10 cellular contexts compared by ENCODE assay signal in the genomic region with DNA sequence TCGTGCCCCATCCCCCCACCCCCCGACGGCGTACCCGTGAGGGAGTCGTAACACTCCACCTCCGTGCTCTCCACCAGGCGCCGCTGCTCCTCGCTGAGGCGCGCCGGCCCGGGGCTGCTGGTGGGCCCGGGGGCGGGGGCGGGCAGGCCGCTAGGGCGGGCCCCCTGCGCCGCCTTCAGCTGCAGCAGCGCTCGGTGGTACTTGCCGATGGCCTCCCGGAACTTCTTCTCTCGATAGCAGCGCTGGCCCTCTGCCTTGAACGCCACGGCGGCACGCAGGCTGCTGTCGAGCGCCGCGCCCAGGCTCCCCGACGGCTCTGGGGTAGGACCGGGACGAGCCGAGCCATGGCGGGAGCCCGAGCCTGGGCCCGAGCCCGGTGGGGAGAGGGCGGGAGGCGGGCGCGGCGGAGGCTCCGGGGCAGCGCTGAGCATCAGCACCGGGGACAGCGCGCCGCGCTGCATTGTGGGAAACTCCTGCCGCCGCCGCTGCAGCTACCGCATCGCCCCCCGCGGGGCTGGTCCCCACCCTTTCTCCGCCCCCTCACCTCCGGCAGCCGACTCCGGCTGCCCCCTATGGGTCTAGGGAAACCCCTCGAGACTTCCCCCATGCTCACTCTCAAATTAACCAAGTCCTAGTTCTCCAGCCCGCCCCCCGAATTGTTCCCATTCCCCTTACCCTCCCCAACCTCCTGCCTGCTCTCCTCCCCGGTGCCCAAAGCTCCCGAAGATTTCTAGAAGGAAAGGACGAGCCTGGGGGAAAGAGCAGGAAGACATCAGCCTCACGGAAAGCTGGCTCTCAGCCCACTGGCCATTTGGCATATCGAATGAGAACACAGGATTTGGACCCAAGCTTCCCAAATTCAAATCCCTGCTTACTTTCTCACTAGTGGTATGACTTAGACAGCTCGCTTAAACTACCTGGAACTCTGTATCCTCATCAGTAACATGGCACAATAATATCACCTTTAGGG. TPM values are rescaled to one million over a fixed set of nuclear protein-coding genes. Genes with fewer than 3 reads are reported as not detected.
DNase-seq lines count a peak whose midpoint lies in the region; ATAC-seq lines count a peak whose summit lies in the region.
"Had no signal": no experiment of that assay in that cellular context is flagged by ENCODE, and none has a peak within 500 bp of the region (broad histone marks: within the 10 kb centered on the region; RNA-seq: fewer than 3 reads in every experiment).

TTC9B (minus strand) TSS at position 464 of the 970 bp plus-strand sequence; CDS start at position 461, 3 bp downstream.

- H3K9me3 Mint-ChIP-seq in activated T-helper 17 cell treated with anti-CD3 and anti-CD28 coated beads, Interleukin-2, amount 50 U/mL, for 72 hours = peaks cover 5% of the 10 kb centered on the region
- peaks cover 5 to 6% of the 10 kb centered on the region in 2 donors for H3K9me3 Mint-ChIP-seq in stimulated activated naive CD8-positive, alpha-beta T cell treated with anti-CD3 and anti-CD28 coated beads, Interleukin-15, amount 100 ng/mL, for 72 hours

- in situ Hi-C loops in ACHN (cut with HindIII; ENCODE audit: low pct_ligation_motif_present, low pct_unique_long_range_greater_than_20kb, low sequenced_read_pairs) = no loop called here

- H3K4me3 ChIP-seq in HUES6 (ENCODE audit: low read depth, low read length) (peak within 1 kb of the TSS; percentile 49), iPS-20b (ENCODE audit: low read length) (peak within 1 kb of the TSS; percentile 49; the same call in 1 of the 2 replicates), SJCRH30 (no peak within 1 kb of the TSS)

- peaks cover 5% of the 10 kb centered on the region for H3K36me3 Mint-ChIP-seq in activated T-helper 17 cell treated with anti-CD3 and anti-CD28 coated beads, Interleukin-2, amount 50 U/mL, for 72 hours (ENCODE audit: low read depth)

- H3K9me3 ChIP-seq in HUES6 (ENCODE audit: control insufficient read depth, insufficient read depth, low read depth, low read length) (no peaks in the 10 kb centered on the region), iPS-20b (ENCODE audit: insufficient read depth, low read depth, low read length) (no peaks in the 10 kb centered on the region), SJCRH30 (replicated peaks) (no peaks in the 10 kb centered on the region)

- no peak within 1 kb of the TSS for H3K4me3 Mint-ChIP-seq in activated T-helper 17 cell treated with anti-CD3 and anti-CD28 coated beads, Interleukin-2, amount 50 U/mL, for 72 hours
- H3K4me3 Mint-ChIP-seq in stimulated activated naive CD8-positive, alpha-beta T cell treated with anti-CD3 and anti-CD28 coated beads, Interleukin-15, amount 100 ng/mL, for 72 hours = peak within 1 kb of the TSS; percentile 46 to 49

- H3K4me1 Mint-ChIP-seq in activated T-helper 17 cell treated with anti-CD3 and anti-CD28 coated beads, Interleukin-2, amount 50 U/mL, for 72 hours = peaks cover 11% of the 10 kb centered on the region
- H3K4me1 Mint-ChIP-seq in stimulated activated naive CD8-positive, alpha-beta T cell treated with anti-CD3 and anti-CD28 coated beads, Interleukin-15, amount 100 ng/mL, for 72 hours = peaks cover 43% of the 10 kb centered on the region

- H3K27ac ChIP-seq in HUES6 (ENCODE audit: low read depth, low read length) = no peak within 1 kb of the TSS
- no peak within 1 kb of the TSS for H3K27ac ChIP-seq in iPS-20b (ENCODE audit: low read length)
- no peak within 1 kb of the TSS for H3K27ac ChIP-seq in SJCRH30

- H3K9ac ChIP-seq in HUES6 (ENCODE audit: low read length) (no peak within 1 kb of the TSS), iPS-20b (ENCODE audit: low read depth, low read length) (no peak within 1 kb of the TSS)

- peaks cover 33% of the 10 kb centered on the region for H3K27me3 Mint-ChIP-seq in activated T-helper 17 cell treated with anti-CD3 and anti-CD28 coated beads, Interleukin-2, amount 50 U/mL, for 72 hours
- peaks cover 71% of the 10 kb centered on the region for H3K27me3 Mint-ChIP-seq in stimulated activated naive CD8-positive, alpha-beta T cell treated with anti-CD3 and anti-CD28 coated beads, Interleukin-15, amount 100 ng/mL, for 72 hours

- H3K4me1 ChIP-seq in HUES6 (ENCODE audit: control insufficient read depth, insufficient read depth, low read length) = peaks cover 8% of the 10 kb centered on the region; the same call in 1 of the 2 replicates
- no peaks in the 10 kb centered on the region for H3K4me1 ChIP-seq in iPS-20b (ENCODE audit: insufficient read depth, low read length)
- H3K4me1 ChIP-seq in SJCRH30 = peaks cover 13% of the 10 kb centered on the region; the same call in 1 of the 2 replicates

- H3K27me3 ChIP-seq in HUES6 (ENCODE audit: control insufficient read depth, insufficient read depth, low read length) = peaks cover 55% of the 10 kb centered on the region
- peaks cover 44% of the 10 kb centered on the region for H3K27me3 ChIP-seq in iPS-20b (ENCODE audit: insufficient read depth, low read length)
- peaks cover 3% of the 10 kb centered on the region; the same call in 1 of the 2 replicates for H3K27me3 ChIP-seq in SJCRH30

- peak; percentile 23 for ATAC-seq in activated T-helper 17 cell treated with anti-CD3 and anti-CD28 coated beads, Interleukin-2, amount 50 U/mL, for 72 hours (replicated peaks)
- peak; percentile 56 for ATAC-seq in stimulated activated naive CD8-positive, alpha-beta T cell treated with anti-CD3 and anti-CD28 coated beads, Interleukin-15, amount 100 ng/mL, for 72 hours
- ATAC-seq in GM21515 (IDR thresholded peaks at IDR 0.05; ENCODE audit: unreplicated experiment) (no peak), HG02981 (IDR thresholded peaks at IDR 0.05; ENCODE audit: unreplicated experiment) (no peak)

- DNase-seq in ACHN = peak; percentile 24
- peak; percentile 57 to 61 for DNase-seq in stimulated activated naive CD8-positive, alpha-beta T cell treated with anti-CD3 and anti-CD28 coated beads, Interleukin-15, amount 100 ng/mL, for 72 hours
- DNase-seq in SJCRH30 = no peak

- H3K36me3 ChIP-seq in HUES6 (ENCODE audit: control insufficient read depth, insufficient read depth, low read length) = no peaks in the 10 kb centered on the region
- no peaks in the 10 kb centered on the region for H3K36me3 ChIP-seq in iPS-20b (ENCODE audit: insufficient read depth, low read depth, low read length)
- H3K36me3 ChIP-seq in SJCRH30 = no peaks in the 10 kb centered on the region

- H3K27ac Mint-ChIP-seq in activated T-helper 17 cell treated with anti-CD3 and anti-CD28 coated beads, Interleukin-2, amount 50 U/mL, for 72 hours = no peak within 1 kb of the TSS
- H3K27ac Mint-ChIP-seq in stimulated activated naive CD8-positive, alpha-beta T cell treated with anti-CD3 and anti-CD28 coated beads, Interleukin-15, amount 100 ng/mL, for 72 hours = peak within 1 kb of the TSS in 1 of 2 donors; percentile 85

RNA-seq across cellular contexts. Expression of gene TTC9B, which starts in this region (rescaled TPM):
- 1 to 10 TPM in 1 of 2 donors, not detected in 1; 1.1 TPM for total RNA-seq in activated T-helper 17 cell treated with anti-CD3 and anti-CD28 coated beads, Interleukin-2, amount 50 U/mL, for 72 hours
- total RNA-seq in SJCRH30 (2014; rRNA removed; shearing (Covaris generic)) = not detected in 2 replicates
- total RNA-seq: activated CD8-positive, alpha-beta memory T cell treated with anti-CD3 and anti-CD28 coated beads for 36 hours; renal cortical epithelial cell had no signal

Comparison
In these comparisons a context has a peak if more than half of its experiments do, and no peak if none do; other contexts are left out.
1. DNase-seq: peak in ACHN (single experiment) and stimulated activated naive CD8-positive, alpha-beta T cell treated with anti-CD3 and anti-CD28 coated beads, Interleukin-15, amount 100 ng/mL, for 72 hours (2 of 2); none in SJCRH30 (0 of 2).
2. ATAC-seq: peak in activated T-helper 17 cell treated with anti-CD3 and anti-CD28 coated beads, Interleukin-2, amount 50 U/mL, for 72 hours (single experiment) and stimulated activated naive CD8-positive, alpha-beta T cell treated with anti-CD3 and anti-CD28 coated beads, Interleukin-15, amount 100 ng/mL, for 72 hours (single experiment); none in GM21515 (single experiment) and HG02981 (single experiment).